ENCODE assay signal across 22 cellular contexts in the genomic region with DNA sequence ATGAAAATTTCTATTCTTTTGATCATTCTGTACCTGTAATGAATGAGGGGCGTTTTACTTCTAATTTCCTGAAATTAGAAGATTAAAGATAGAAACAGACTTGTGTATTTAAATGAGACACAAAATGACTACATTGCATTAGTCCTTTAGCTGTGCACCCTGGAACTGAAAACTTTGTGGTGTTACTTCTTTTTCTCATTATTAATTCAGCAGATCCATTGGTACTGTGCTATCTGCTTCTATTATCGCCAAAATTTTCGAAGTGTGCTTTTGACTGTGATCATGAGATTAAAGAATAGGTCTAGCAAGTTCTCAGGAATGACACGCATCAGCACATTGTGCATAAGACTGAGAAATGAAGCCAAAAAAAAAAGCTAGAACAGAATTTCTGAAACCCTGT.
"Had no signal": no experiment of that assay in that cellular context is flagged by ENCODE, and none has a peak within 500 bp of the region (broad histone marks: within the 10 kb centered on the region; RNA-seq: fewer than 3 reads in every experiment).

No MANE protein-coding gene starts in this region.

- H3K36me3 ChIP-seq: breast epithelium, colonic mucosa had no signal

- H3K36me3 Mint-ChIP-seq: activated naive CD8-positive, alpha-beta T cell treated with anti-CD3 and anti-CD28 coated beads, Interleukin-2, amount 10 ng/mL, durations not matched to agents 7 days and 5 days had no signal

- H3K4me1 ChIP-seq: breast epithelium, colonic mucosa had no signal

- H3K27me3 Mint-ChIP-seq: activated B cell treated with CpG ODN at 0.5 μM for 24 hours; activated naive CD8-positive, alpha-beta T cell treated with anti-CD3 and anti-CD28 coated beads, Interleukin-2, amount 10 ng/mL, durations not matched to agents 7 days and 5 days; T-helper 17 cell had no signal

- H3K4me1 Mint-ChIP-seq: activated B cell treated with CpG ODN at 0.5 μM for 24 hours; activated naive CD8-positive, alpha-beta T cell treated with anti-CD3 and anti-CD28 coated beads, Interleukin-2, amount 10 ng/mL, durations not matched to agents 7 days and 5 days; T-helper 17 cell had no signal

- H3K4me2 ChIP-seq: PC-9 had no signal

- H3K27ac Mint-ChIP-seq: activated B cell treated with CpG ODN at 0.5 μM for 24 hours; activated CD8-positive, alpha-beta T cell treated with anti-CD3 and anti-CD28 coated beads, Interleukin-2, amount 10 ng/mL, durations not matched to agents 7 days and 5 days; activated naive CD8-positive, alpha-beta T cell treated with anti-CD3 and anti-CD28 coated beads, Interleukin-2, amount 10 ng/mL, durations not matched to agents 7 days and 5 days; T-helper 17 cell had no signal

- H3K27me3 ChIP-seq: breast epithelium, colonic mucosa had no signal

- ATAC-seq: activated CD8-positive, alpha-beta T cell treated with anti-CD3 and anti-CD28 coated beads, Interleukin-2, amount 10 ng/mL, durations not matched to agents 7 days and 5 days; T-helper 17 cell had no signal

- H3K4me3 ChIP-seq: breast epithelium, colonic mucosa, PC-9 had no signal

- H3K27ac ChIP-seq: breast epithelium, colonic mucosa, PC-9 had no signal

- H3K9me3 Mint-ChIP-seq: activated B cell treated with CpG ODN at 0.5 μM for 24 hours had no signal

- H3K9me3 ChIP-seq: breast epithelium, colonic mucosa had no signal

- DNase-seq: activated B cell treated with CpG ODN at 0.5 μM for 24 hours; activated CD4-positive, alpha-beta T cell treated with anti-CD3 and anti-CD28 coated beads, Interleukin-2, amount 50 U/mL, for 1 hour; activated CD8-positive, alpha-beta memory T cell treated with anti-CD3 and anti-CD28 coated beads, Interleukin-2, amount 50 U/mL, for 48 hours; activated CD8-positive, alpha-beta T cell treated with anti-CD3 and anti-CD28 coated beads, Interleukin-2, amount 10 ng/mL, durations not matched to agents 7 days and 5 days; activated naive CD4-positive, alpha-beta T cell treated with anti-CD3 and anti-CD28 coated beads, Interleukin-2, amount 50 U/mL, for 16 hours; activated naive CD8-positive, alpha-beta T cell treated with anti-CD3 and anti-CD28 coated beads, Interleukin-2, amount 10 ng/mL, durations not matched to agents 7 days and 5 days; activated T-cell treated with anti-CD3 and anti-CD28 coated beads, Interleukin-2, amount 50 U/mL, for 1 hour; aorta; caudate nucleus; colonic mucosa; dermis blood vessel endothelial cell; NCI-H1105 treated with DMSO at 0.1 percent for 48 hours; NCI-H1436 treated with DMSO at 0.1 percent for 48 hours; NCI-H187; NCI-H2081; NCI-H446; NCI-H524; PC-9; SHP77 treated with DMSO at 0.1 percent for 48 hours; T-helper 17 cell; T-helper 9 cell had no signal

- H2AFZ ChIP-seq: PC-9 had no signal

- H3K4me3 Mint-ChIP-seq: activated B cell treated with CpG ODN at 0.5 μM for 24 hours; activated CD8-positive, alpha-beta T cell treated with anti-CD3 and anti-CD28 coated beads, Interleukin-2, amount 10 ng/mL, durations not matched to agents 7 days and 5 days; activated naive CD8-positive, alpha-beta T cell treated with anti-CD3 and anti-CD28 coated beads, Interleukin-2, amount 10 ng/mL, durations not matched to agents 7 days and 5 days; T-helper 17 cell had no signal
